ENCODE assay signal across 1 cellular context in genomic region chr1:147292635-147293251, GRCh38.
TF ChIP-seq lines count a peak whose summit lies in the region.

No MANE protein-coding gene starts in this region.

TF ChIP-seq in WTC11, 78 proteins besides CTCF, POLR2A, EP300 and RAD21 (continued from another document):
- TF ChIP-seq PREB (CRISPR knock-in tag; IDR thresholded peaks at IDR 0.05; ENCODE audit: borderline replicate concordance) (no peak), NR1H2 (CRISPR knock-in tag; IDR thresholded peaks at IDR 0.05) (no peak), CREM (CRISPR knock-in tag; IDR thresholded peaks at IDR 0.05) (no peak), STAT6 (CRISPR knock-in tag; conservative IDR thresholded peaks at IDR 0.05; ENCODE audit: low read depth) (no peak), JUN (CRISPR knock-in tag; IDR thresholded peaks at IDR 0.05) (no peak), TCF7 (CRISPR knock-in tag; IDR thresholded peaks at IDR 0.05; ENCODE audit: low read depth) (no peak), ZNF138 (CRISPR knock-in tag; conservative IDR thresholded peaks at IDR 0.05) (no peak), E2F5 (CRISPR knock-in tag; IDR thresholded peaks at IDR 0.05) (no peak), SMAD4 (CRISPR knock-in tag; IDR thresholded peaks at IDR 0.05) (no peak), E2F1 (CRISPR knock-in tag; IDR thresholded peaks at IDR 0.05) (no peak), ZNF121 (CRISPR knock-in tag; IDR thresholded peaks at IDR 0.05) (no peak), AFF4 (CRISPR knock-in tag; IDR thresholded peaks at IDR 0.05; ENCODE audit: borderline replicate concordance) (no peak)
